ENCODE assay signal across 13 cellular contexts in genomic region chr15:98937413-98938104, GRCh38.
A peak's percentile ranks its signal among the peaks of the same experiment; 100 is the strongest.
DNase-seq lines count a peak whose midpoint lies in the region; ATAC-seq and TF ChIP-seq lines count a peak whose summit lies in the region.
"Had no signal": no experiment of that assay in that cellular context is flagged by ENCODE, and none has a peak within 500 bp of the region (broad histone marks: within the 10 kb centered on the region; RNA-seq: fewer than 3 reads in every experiment).

No MANE protein-coding gene starts in this region.

- no peaks in the 10 kb centered on the region for H3K27me3 ChIP-seq in upper lobe of right lung

- H3K9me3 ChIP-seq in upper lobe of right lung: no peaks in the 10 kb centered on the region

- ATAC-seq in GM18502 (IDR thresholded peaks at IDR 0.05; ENCODE audit: poor library complexity, unreplicated experiment): peak; percentile 89
- peak; percentile 68 for ATAC-seq in GM19452 (IDR thresholded peaks at IDR 0.05; ENCODE audit: unreplicated experiment)
- peak; percentile 73 for ATAC-seq in HG02763 (IDR thresholded peaks at IDR 0.05; ENCODE audit: unreplicated experiment)
- peak; percentile 66 for ATAC-seq in HG03565 (IDR thresholded peaks at IDR 0.05; ENCODE audit: unreplicated experiment)
- ATAC-seq in upper lobe of right lung: no peak
- no peak for ATAC-seq in HG03039 (IDR thresholded peaks at IDR 0.05; ENCODE audit: unreplicated experiment)
- ATAC-seq: K562; naive thymus-derived CD8-positive, alpha-beta T cell; T-cell had no signal

- H3K27ac ChIP-seq in upper lobe of right lung: no peak overlapping the region

- TF ChIP-seq CTCF in upper lobe of right lung (IDR thresholded peaks at IDR 0.05): no peak

- H3K36me3 ChIP-seq in upper lobe of right lung: peaks cover 67% of the 10 kb centered on the region

- no peak for DNase-seq in DMS53 treated with DMSO at 0.1 percent for 48 hours (lab: John Stamatoyannopoulos, UW; ENCODE audit: unreplicated experiment)
- DNase-seq in upper lobe of right lung: no peak
- no peak for DNase-seq in NCI-H1092 (lab: John Stamatoyannopoulos, UW)
- DNase-seq: activated CD4-positive, alpha-beta memory T cell treated with anti-CD3 and anti-CD28 coated beads for 36 hours; C1 segment of cervical spinal cord; naive thymus-derived CD8-positive, alpha-beta T cell; T-cell had no signal

- no peak overlapping the region for H3K4me3 ChIP-seq in upper lobe of right lung
- H3K4me3 ChIP-seq: K562 had no signal

- no peaks in the 10 kb centered on the region for H3K4me1 ChIP-seq in upper lobe of right lung

- intact Hi-C loops in upper lobe of right lung (cut with DNase I): no loop called here

Comparison
In these comparisons a context has a peak if more than half of its experiments do, and no peak if none do; other contexts are left out.
1. ATAC-seq: peak in GM18502 (single experiment), GM19452 (single experiment), HG02763 (single experiment) and HG03565 (single experiment); none in upper lobe of right lung (single experiment) and HG03039 (single experiment).